ENCODE assay signal across 7 cellular contexts in genomic region chr15:92653836-92654524, GRCh38. TPM values are rescaled to one million over a fixed set of nuclear protein-coding genes. Genes with fewer than 3 reads are reported as not detected.
DNase-seq lines count a peak whose midpoint lies in the region; ATAC-seq, FAIRE-seq and TF ChIP-seq lines count a peak whose summit lies in the region.

No MANE protein-coding gene starts in this region.

- TF ChIP-seq CTCF in gastroesophageal sphincter (IDR thresholded peaks at IDR 0.05), result peak in 1 of 4 experiments; percentile 14

- no peak for TF ChIP-seq EP300 in gastroesophageal sphincter (IDR thresholded peaks at IDR 0.05)

- TF ChIP-seq POLR2A in gastroesophageal sphincter (IDR thresholded peaks at IDR 0.05), result no peak

- in situ Hi-C loops in HAP-1 (cut with MboI; ENCODE audit: low sequenced_read_pairs), result no loop called here

- ATAC-seq in gastroesophageal sphincter (peak; percentile 76), GM21367 (IDR thresholded peaks at IDR 0.05; ENCODE audit: unreplicated experiment) (no peak)

- WGBS in gastroesophageal sphincter (ENCODE audit: low coverage in 1 of 2), 2 donors, result 70 to 85% methylated on average over 5 to 6 of the region's 7 CpGs
- 50 to 70% (median 59%) methylated on average over 7 of the region's 7 CpGs for WGBS in small intestine, 3 donors

- H3K4me3 ChIP-seq in HAP-1, result peak overlapping the region; percentile 39; the same call in 1 of the 2 replicates
- peak overlapping the region in 1 of 2 donors; percentile 64 for H3K4me3 ChIP-seq in gastroesophageal sphincter
- H3K4me3 ChIP-seq in small intestine (ENCODE audit: low read depth in 1 of 2, low read length in 2 of 2), result no peak overlapping the region

- FAIRE-seq in small intestine (lab: Jason Lieb, UNC), result no peak

- H3K9me3 ChIP-seq in HAP-1 (no peaks in the 10 kb centered on the region), gastroesophageal sphincter (no peaks in the 10 kb centered on the region), small intestine (ENCODE audit: control insufficient read depth, low read depth) (no peaks in the 10 kb centered on the region)

- peak overlapping the region in 3 of 4 donors; percentile 54 to 88 (median 74) for H3K27ac ChIP-seq in gastroesophageal sphincter
- H3K27ac ChIP-seq in small intestine (ENCODE audit: low read depth in 1 of 2, low read length in 1 of 2), result peak overlapping the region in 1 of 2 donors; percentile 19

- peak; percentile 46 to 68 for DNase-seq in HAP-1 (ENCODE audit: low spot score in 2 of 2)
- peak; percentile 58 for DNase-seq in NCI-H510A treated with DMSO at 0.1 percent for 48 hours (lab: John Stamatoyannopoulos, UW)
- DNase-seq in small intestine, result peak; percentile 57
- no peak for DNase-seq in amniotic stem cell (lab: John Stamatoyannopoulos, UW)
- no peak for DNase-seq in activated gamma-delta T cell (lab: John Stamatoyannopoulos, UW)

- H3K4me1 ChIP-seq in HAP-1 (peaks cover 29% of the 10 kb centered on the region), gastroesophageal sphincter (peaks cover 0 to 66% (median 23%) of the 10 kb centered on the region in 3 donors), small intestine (ENCODE audit: control insufficient read depth in 2 of 2, insufficient read depth in 1 of 2, low read depth in 1 of 2, low read length in 1 of 2) (no peaks in the 10 kb centered on the region)

- H3K27me3 ChIP-seq in HAP-1 (ENCODE audit: low read depth) (no peaks in the 10 kb centered on the region), gastroesophageal sphincter (no peaks in the 10 kb centered on the region), small intestine (ENCODE audit: control insufficient read depth in 2 of 2, insufficient read depth in 2 of 2, low read length in 2 of 2) (no peaks in the 10 kb centered on the region)

- H3K36me3 ChIP-seq in HAP-1 (replicated peaks) (no peaks in the 10 kb centered on the region), gastroesophageal sphincter (no peaks in the 10 kb centered on the region), small intestine (ENCODE audit: control insufficient read depth in 2 of 2, insufficient read depth in 2 of 2, low read length in 2 of 2) (no peaks in the 10 kb centered on the region)

RNA-seq across cellular contexts. Expression of gene FAM174B, which starts 1.6 kb away (rescaled TPM):
- 10 to 100 TPM in 3 of 4 donors, 1 to 10 TPM in 1; 9.2 to 15.5 (median 13.3) TPM for total RNA-seq in gastroesophageal sphincter
- polyA plus RNA-seq in small intestine, result 1 to 10 TPM; 1.8 to 8.7 (median 2.4) TPM

Comparison
In these comparisons a context has a peak if more than half of its experiments do, and no peak if none do; other contexts are left out.
1. DNase-seq: peak in HAP-1 (2 of 2), NCI-H510A treated with DMSO at 0.1 percent for 48 hours (single experiment) and small intestine (single experiment); none in amniotic stem cell (single experiment) and activated gamma-delta T cell (single experiment).